Comparison of ENCODE assay signal across 8 cellular contexts in the genomic region with DNA sequence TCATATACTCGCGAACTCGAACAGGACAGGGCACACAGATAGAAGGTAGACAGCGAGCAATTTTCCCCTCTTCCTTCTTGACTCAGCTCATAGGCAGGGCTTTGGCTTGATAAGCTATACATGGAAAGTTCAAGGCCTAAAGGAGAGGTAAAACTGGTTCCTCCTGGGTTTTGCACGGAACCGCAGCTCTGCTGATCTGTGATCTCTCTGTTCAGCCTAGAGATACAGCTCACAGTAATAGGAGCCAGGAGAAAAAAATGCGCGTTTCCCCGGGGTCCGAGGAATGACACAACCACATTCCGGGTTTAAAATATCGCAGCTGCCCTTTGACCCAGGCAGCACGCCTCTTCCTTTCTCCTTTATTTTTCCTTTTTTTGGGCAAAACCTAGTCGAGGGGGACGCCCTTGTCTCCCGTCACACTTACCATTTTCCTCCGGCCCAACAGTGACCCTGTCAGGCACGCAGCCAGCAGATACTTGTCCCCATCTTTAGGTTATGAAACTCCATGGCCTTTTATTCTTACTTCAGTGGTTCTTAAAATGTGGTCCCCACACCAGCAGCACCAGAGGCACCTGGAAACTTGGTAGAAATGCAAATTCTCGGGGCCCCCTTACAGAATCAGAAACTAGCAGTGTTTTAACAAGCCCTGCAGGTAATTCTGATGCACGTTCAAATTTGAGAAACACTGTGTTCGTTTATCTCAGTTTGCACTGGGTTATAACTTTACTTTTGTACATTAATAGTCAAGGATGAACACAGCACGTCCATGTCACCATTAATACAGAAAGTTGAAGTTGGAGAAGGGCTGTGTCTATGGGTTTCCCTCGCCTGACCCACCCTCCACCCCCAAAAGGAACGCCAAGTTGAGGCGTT. TPM values are rescaled to one million over a fixed set of nuclear protein-coding genes. Genes with fewer than 3 reads are reported as not detected.
DNase-seq lines count a peak whose midpoint lies in the region; ATAC-seq and TF ChIP-seq lines count a peak whose summit lies in the region.

No MANE protein-coding gene starts in this region.

- peak overlapping the region; percentile 84 for H3K9ac ChIP-seq in OCI-LY3 (ENCODE audit: low read length)

- H2AFZ ChIP-seq in OCI-LY3 (ENCODE audit: low read depth, low read length): peak overlapping the region; percentile 60

- DNase-seq in activated T-cell treated with anti-CD3 and anti-CD28 coated beads, Interleukin-2, amount 50 U/mL, for 4 hours: no peak
- DNase-seq in activated T-cell treated with anti-CD3 and anti-CD28 coated beads for 4 hours (no peak), memory B cell (ENCODE audit: low spot score in 2 of 2) (no peak), transverse colon (peak; percentile 56), cerebellum (ENCODE audit: low spot score) (no peak)

- in situ Hi-C loops in transverse colon (cut with MboI; ENCODE audit: low pct_ligation_motif_present in 1 of 4, low pct_unique_long_range_greater_than_20kb in 1 of 4, low sequenced_read_pairs in 3 of 4): loop anchor here in 1 of 4 donors (25.0 kb wide), 1 partner anchor 294 kb away; a partner anchor contains a TSS

- WGBS in transverse colon (ENCODE audit: low coverage in 1 of 2), 2 donors: 23 to 27% methylated on average over 6 to 25 of the region's 25 CpGs

- H3K4me3 ChIP-seq in OCI-LY3 (ENCODE audit: low read length): peak overlapping the region; percentile 99
- peak overlapping the region; percentile 26 to 97 (median 89) for H3K4me3 ChIP-seq in transverse colon

- TF ChIP-seq CTCF in OCI-LY3 (IDR thresholded peaks at IDR 0.05; ENCODE audit: low read depth, low read length): 0 out of 2 replicates have a peak, but pooled peaks have one; percentile 5
- TF ChIP-seq CTCF in transverse colon (IDR thresholded peaks at IDR 0.05): no peak

- no peak for TF ChIP-seq EP300 in transverse colon (IDR thresholded peaks at IDR 0.05; ENCODE audit: low read depth)

- H3K27me3 Mint-ChIP-seq in activated T-cell treated with anti-CD3 and anti-CD28 coated beads, Interleukin-2, amount 50 U/mL, for 4 hours (ENCODE audit: low read depth): no peaks in the 10 kb centered on the region
- H3K27me3 Mint-ChIP-seq in dendritic cell treated with granulocyte-macrophage colony-stimulating factor and Interleukin-4, amounts not matched to agents 40 ng/mL and 50 ng/mL, for 4 days: peaks cover 5% of the 10 kb centered on the region
- no peaks in the 10 kb centered on the region for H3K27me3 Mint-ChIP-seq in memory B cell

- peaks cover 33% of the 10 kb centered on the region for H3K79me2 ChIP-seq in OCI-LY3 (ENCODE audit: low read length)

- H3K4me3 Mint-ChIP-seq in activated T-cell treated with anti-CD3 and anti-CD28 coated beads, Interleukin-2, amount 50 U/mL, for 4 hours: peak overlapping the region; percentile 90
- H3K4me3 Mint-ChIP-seq in dendritic cell treated with granulocyte-macrophage colony-stimulating factor and Interleukin-4, amounts not matched to agents 40 ng/mL and 50 ng/mL, for 4 days: peak overlapping the region; percentile 100
- H3K4me3 Mint-ChIP-seq in memory B cell: peak overlapping the region; percentile 99

- H3K9me3 ChIP-seq in OCI-LY3 (ENCODE audit: insufficient read depth, low read length) (no peaks in the 10 kb centered on the region), transverse colon (no peaks in the 10 kb centered on the region)

- peaks cover 24% of the 10 kb centered on the region for H4K20me1 ChIP-seq in OCI-LY3 (ENCODE audit: insufficient read depth, low read length)

- H3K9me3 Mint-ChIP-seq in activated T-cell treated with anti-CD3 and anti-CD28 coated beads, Interleukin-2, amount 50 U/mL, for 4 hours: no peaks in the 10 kb centered on the region
- H3K9me3 Mint-ChIP-seq in dendritic cell treated with granulocyte-macrophage colony-stimulating factor and Interleukin-4, amounts not matched to agents 40 ng/mL and 50 ng/mL, for 4 days: no peaks in the 10 kb centered on the region
- H3K9me3 Mint-ChIP-seq in memory B cell: no peaks in the 10 kb centered on the region

- H3K36me3 ChIP-seq in OCI-LY3 (replicated peaks; ENCODE audit: low read depth, low read length) (peaks cover 6% of the 10 kb centered on the region), transverse colon (no peaks in the 10 kb centered on the region)

- peak overlapping the region; percentile 87 for H3K4me2 ChIP-seq in OCI-LY3 (ENCODE audit: low read length)

- no peak for ATAC-seq in activated T-cell treated with anti-CD3 and anti-CD28 coated beads, Interleukin-2, amount 50 U/mL, for 4 hours
- no peak for ATAC-seq in memory B cell (ENCODE audit: low read depth)
- ATAC-seq in GM18511 (IDR thresholded peaks at IDR 0.05; ENCODE audit: unreplicated experiment): no peak

- no peaks in the 10 kb centered on the region for H3K36me3 Mint-ChIP-seq in activated T-cell treated with anti-CD3 and anti-CD28 coated beads, Interleukin-2, amount 50 U/mL, for 4 hours (ENCODE audit: insufficient read depth)
- peaks cover 37% of the 10 kb centered on the region for H3K36me3 Mint-ChIP-seq in dendritic cell treated with granulocyte-macrophage colony-stimulating factor and Interleukin-4, amounts not matched to agents 40 ng/mL and 50 ng/mL, for 4 days (ENCODE audit: low read depth)
- no peaks in the 10 kb centered on the region for H3K36me3 Mint-ChIP-seq in memory B cell

- no peak for TF ChIP-seq POLR2A in transverse colon (IDR thresholded peaks at IDR 0.05)

- H3K4me1 ChIP-seq in OCI-LY3 (ENCODE audit: low read length) (peaks cover 24% of the 10 kb centered on the region), transverse colon (peaks cover 21 to 39% (median 31%) of the 10 kb centered on the region in 4 donors)

- no peaks in the 10 kb centered on the region for H3K27me3 ChIP-seq in OCI-LY3 (ENCODE audit: low read depth, low read length)
- no peaks in the 10 kb centered on the region for H3K27me3 ChIP-seq in transverse colon

- intact Hi-C loops in dendritic cell treated with granulocyte-macrophage colony-stimulating factor and Interleukin-4, amounts not matched to agents 40 ng/mL and 50 ng/mL, for 4 days (cut with micrococcal nuclease): loop anchor here (5.0 kb wide), 1 partner anchor 116 kb away; a partner anchor contains a TSS
- intact Hi-C loops in transverse colon (cut with DNase I; ENCODE audit: low total_unique reads): no loop called here

- H3K27ac ChIP-seq in OCI-LY3 (ENCODE audit: low read length) (peak overlapping the region; percentile 96), transverse colon (peak overlapping the region; percentile 91 to 99 (median 98))

- peak overlapping the region; percentile 97 for H3K27ac Mint-ChIP-seq in dendritic cell treated with granulocyte-macrophage colony-stimulating factor and Interleukin-4, amounts not matched to agents 40 ng/mL and 50 ng/mL, for 4 days
- peak overlapping the region; percentile 99 for H3K27ac Mint-ChIP-seq in memory B cell

- peaks cover 41% of the 10 kb centered on the region for H3K4me1 Mint-ChIP-seq in activated T-cell treated with anti-CD3 and anti-CD28 coated beads, Interleukin-2, amount 50 U/mL, for 4 hours (ENCODE audit: low read depth)
- H3K4me1 Mint-ChIP-seq in dendritic cell treated with granulocyte-macrophage colony-stimulating factor and Interleukin-4, amounts not matched to agents 40 ng/mL and 50 ng/mL, for 4 days (ENCODE audit: low read depth): peaks cover 44% of the 10 kb centered on the region
- peaks cover 46% of the 10 kb centered on the region for H3K4me1 Mint-ChIP-seq in memory B cell

RNA-seq across cellular contexts. Expression of a gene that starts 1.5 kb away (rescaled TPM):
- 100 to 1,000 TPM in 1 of 3 donors, 10 to 100 TPM in 2; 74.7 to 109 (median 88.2) TPM for total RNA-seq in activated T-cell treated with anti-CD3 and anti-CD28 coated beads, Interleukin-2, amount 50 U/mL, for 4 hours
- total RNA-seq in transverse colon: 100 to 1,000 TPM; 117 to 553 (median 307) TPM
- total RNA-seq in cerebellum: 49.1 TPM

RNA-seq across cellular contexts. Expression of a gene that starts 14.8 kb away (rescaled TPM):
- 1,000 to 10,000 TPM; 2,350 to 2,556 (median 2,362) TPM for total RNA-seq in activated T-cell treated with anti-CD3 and anti-CD28 coated beads, Interleukin-2, amount 50 U/mL, for 4 hours
- total RNA-seq in transverse colon: 1,000 to 10,000 TPM in 1 of 4 donors, 100 to 1,000 TPM in 3; 386 to 1,109 (median 710) TPM
- total RNA-seq in cerebellum: 723 TPM

RNA-seq across cellular contexts. Expression of a gene that starts 43.2 kb away (rescaled TPM):
- 10 to 100 TPM; 32.7 to 36.5 (median 32.9) TPM for total RNA-seq in activated T-cell treated with anti-CD3 and anti-CD28 coated beads, Interleukin-2, amount 50 U/mL, for 4 hours
- total RNA-seq in transverse colon (10 to 100 TPM; 22.1 to 97.3 (median 37.5) TPM), cerebellum (6.9 TPM)
